Comparison of ENCODE assay signal across 11 cellular contexts in genomic region chr10:2619472-2619871, GRCh38.
A peak's percentile ranks its signal among the peaks of the same experiment; 100 is the strongest.
DNase-seq lines count a peak whose midpoint lies in the region; ATAC-seq, FAIRE-seq and TF ChIP-seq lines count a peak whose summit lies in the region.
"Had no signal": no experiment of that assay in that cellular context is flagged by ENCODE, and none has a peak within 500 bp of the region (broad histone marks: within the 10 kb centered on the region; RNA-seq: fewer than 3 reads in every experiment).

No MANE protein-coding gene starts in this region.

- H3K27ac Mint-ChIP-seq in astrocyte (ENCODE audit: unreplicated experiment): no peak overlapping the region
- H3K27ac Mint-ChIP-seq in natural killer cell treated with Interleukin-12 subunit alpha and Interleukin-12 subunit beta and Interleukin-15 and Interleukin-18, amount 100 ng/mL, for 72 hours: no peak overlapping the region

- FAIRE-seq in HepG2 (lab: Jason Lieb, UNC) (no peak), astrocyte (lab: Jason Lieb, UNC) (no peak)

- no peaks in the 10 kb centered on the region for H3K79me2 ChIP-seq in HepG2 (ENCODE audit: insufficient read depth, low read length)
- no peaks in the 10 kb centered on the region for H3K79me2 ChIP-seq in astrocyte (ENCODE audit: insufficient read depth, low read length)

- peaks cover 11% of the 10 kb centered on the region for H3K4me1 Mint-ChIP-seq in astrocyte (ENCODE audit: low read depth, unreplicated experiment)
- no peaks in the 10 kb centered on the region for H3K4me1 Mint-ChIP-seq in natural killer cell treated with Interleukin-12 subunit alpha and Interleukin-12 subunit beta and Interleukin-15 and Interleukin-18, amount 100 ng/mL, for 72 hours (ENCODE audit: low read depth in 2 of 2)

- no peak overlapping the region for H3K4me3 Mint-ChIP-seq in astrocyte (ENCODE audit: unreplicated experiment)
- H3K4me3 Mint-ChIP-seq in natural killer cell treated with Interleukin-12 subunit alpha and Interleukin-12 subunit beta and Interleukin-15 and Interleukin-18, amount 100 ng/mL, for 72 hours: no peak overlapping the region
- H3K4me3 Mint-ChIP-seq: IgD-negative memory B cell had no signal

- BruUV-seq in HepG2 (replicated peaks; lab: Mats Ljungman, UMichigan): no TSS peak

- intact Hi-C loops in HepG2 (cut with micrococcal nuclease; ENCODE audit: unreplicated experiment) (loop anchor here (2.0 kb wide), 1 partner anchor 423 kb away; no protein-coding TSS in a partner anchor), right lobe of liver (cut with DNase I) (no loop called here)

- no peak overlapping the region for H3K4me3 ChIP-seq in HepG2 (replicated peaks in 1 of 3; ENCODE audit: insufficient read depth in 1 of 3, low read depth in 2 of 3, low read length in 3 of 3)
- no peak overlapping the region for H3K4me3 ChIP-seq in right lobe of liver
- no peak overlapping the region for H3K4me3 ChIP-seq in astrocyte (ENCODE audit: insufficient read depth, low read depth, low read length)
- H3K4me3 ChIP-seq: lung had no signal

- no peak overlapping the region for H3K27ac ChIP-seq in HepG2 (ENCODE audit: extremely low read length, insufficient read depth, low read length)
- no peak overlapping the region for H3K27ac ChIP-seq in right lobe of liver
- H3K27ac ChIP-seq in astrocyte (ENCODE audit: low read depth, low read length): no peak overlapping the region

- CTCF ChIA-PET in HepG2 (lab: Yijun Ruan, JAX; ENCODE audit: low intra/inter-chr PET ratio, low total read pairs): interaction anchor here (0.7 kb wide), 1 partner anchor 358 kb away, joined by 3 read pairs; no protein-coding TSS in a partner anchor

- H3K9ac ChIP-seq in HepG2 (ENCODE audit: insufficient read depth, low read depth, low read length) (no peak overlapping the region), astrocyte (ENCODE audit: low read length) (no peak overlapping the region)

- TF ChIP-seq CTCF in HepG2 (CRISPR knock-in tag; IDR thresholded peaks at IDR 0.05): 0 out of 2 replicates have a peak, but pooled peaks have one; percentile 35
- TF ChIP-seq CTCF in right lobe of liver (IDR thresholded peaks at IDR 0.05): peak in 2 of 4 donors; percentile 5 to 13
- TF ChIP-seq CTCF in astrocyte (IDR thresholded peaks at IDR 0.05; ENCODE audit: insufficient read depth, low read depth, low read length): peak; percentile 35

- no peaks in the 10 kb centered on the region for H3K27me3 ChIP-seq in HepG2 (ENCODE audit: control insufficient read depth in 1 of 2, insufficient read depth in 2 of 2, low read length in 2 of 2)
- no peaks in the 10 kb centered on the region for H3K27me3 ChIP-seq in right lobe of liver
- no peaks in the 10 kb centered on the region for H3K27me3 ChIP-seq in astrocyte (ENCODE audit: insufficient read depth, low read length)

- H3K9me3 ChIP-seq in HepG2 (ENCODE audit: low read length) (no peaks in the 10 kb centered on the region), right lobe of liver (no peaks in the 10 kb centered on the region), astrocyte (ENCODE audit: insufficient read depth, low read depth, low read length) (no peaks in the 10 kb centered on the region)

- no peaks in the 10 kb centered on the region for H3K9me3 Mint-ChIP-seq in astrocyte (ENCODE audit: unreplicated experiment)
- H3K9me3 Mint-ChIP-seq in natural killer cell treated with Interleukin-12 subunit alpha and Interleukin-12 subunit beta and Interleukin-15 and Interleukin-18, amount 100 ng/mL, for 72 hours: no peaks in the 10 kb centered on the region

- H3K36me3 Mint-ChIP-seq in astrocyte (ENCODE audit: low read depth, unreplicated experiment): no peaks in the 10 kb centered on the region
- H3K36me3 Mint-ChIP-seq in natural killer cell treated with Interleukin-12 subunit alpha and Interleukin-12 subunit beta and Interleukin-15 and Interleukin-18, amount 100 ng/mL, for 72 hours: no peaks in the 10 kb centered on the region

- no peak for TF ChIP-seq EP300 in HepG2 (IDR thresholded peaks at IDR 0.05; ENCODE audit: low read depth in 2 of 2, low read length in 2 of 2)
- TF ChIP-seq EP300 in HepG2 (CRISPR knock-in tag; IDR thresholded peaks at IDR 0.05; ENCODE audit: borderline replicate concordance): no peak

- H3K27me3 Mint-ChIP-seq in astrocyte (ENCODE audit: low read depth, unreplicated experiment): peaks cover 9% of the 10 kb centered on the region
- peaks cover 5 to 24% of the 10 kb centered on the region in 2 donors for H3K27me3 Mint-ChIP-seq in natural killer cell treated with Interleukin-12 subunit alpha and Interleukin-12 subunit beta and Interleukin-15 and Interleukin-18, amount 100 ng/mL, for 72 hours

- no peak overlapping the region for H3K4me2 ChIP-seq in HepG2 (ENCODE audit: low read depth, low read length)
- H3K4me2 ChIP-seq in astrocyte (ENCODE audit: low read length): no peak overlapping the region

- H2AFZ ChIP-seq in HepG2 (ENCODE audit: low read length) (no peak overlapping the region), astrocyte (ENCODE audit: low read depth, low read length) (no peak overlapping the region)

- H3K36me3 ChIP-seq in HepG2 (replicated peaks in 1 of 2; ENCODE audit: control insufficient read depth in 1 of 2, insufficient read depth in 2 of 2, low read length in 2 of 2) (no peaks in the 10 kb centered on the region), right lobe of liver (no peaks in the 10 kb centered on the region), astrocyte (ENCODE audit: insufficient read depth, low read length) (no peaks in the 10 kb centered on the region)

- POLR2A ChIA-PET in HepG2 (lab: Yijun Ruan, JAX): no interaction called here

- TF ChIP-seq POLR2A in HepG2 (IDR thresholded peaks at IDR 0.05; ENCODE audit: insufficient read depth in 1 of 2, low read depth in 2 of 2, low read length in 2 of 2) (no peak), right lobe of liver (IDR thresholded peaks at IDR 0.05) (no peak)

- WGBS in HepG2 (ENCODE audit: low lambda C conversion rate): 3% methylated on average over 4 of the region's 4 CpGs
- WGBS in right lobe of liver (ENCODE audit: insufficient coverage, low coverage, low lambda C conversion rate, missing lambda C conversion rate): 34% methylated on average over 4 of the region's 4 CpGs

- peak; percentile 76 for ATAC-seq in HepG2
- no peak for ATAC-seq in right lobe of liver
- ATAC-seq in natural killer cell treated with Interleukin-12 subunit alpha and Interleukin-12 subunit beta and Interleukin-15 and Interleukin-18, amount 100 ng/mL, for 72 hours: no peak

- in situ Hi-C loops in HepG2 (cut with HindIII; ENCODE audit: extremely low pct_ligation_motif_present, low pct_unique_long_range_greater_than_20kb): no loop called here

- no peaks in the 10 kb centered on the region for H3K4me1 ChIP-seq in HepG2 (ENCODE audit: insufficient read depth, low read length)
- no peaks in the 10 kb centered on the region for H3K4me1 ChIP-seq in right lobe of liver
- H3K4me1 ChIP-seq in astrocyte (ENCODE audit: insufficient read depth, low read length): no peaks in the 10 kb centered on the region

- H4K20me1 ChIP-seq in HepG2 (ENCODE audit: insufficient read depth, low read length) (no peaks in the 10 kb centered on the region), astrocyte (ENCODE audit: insufficient read depth, low read length) (no peaks in the 10 kb centered on the region)

- peak; percentile 7 for DNase-seq in HepG2 (ENCODE audit: low spot score)
- DNase-seq in right lobe of liver: no peak
- DNase-seq in NCI-H2107 treated with DMSO at 0.1 percent for 48 hours (lab: John Stamatoyannopoulos, UW; ENCODE audit: unreplicated experiment): peak; percentile 51
- DNase-seq in astrocyte (ENCODE audit: low read depth): no peak
- DNase-seq in T1000 (lab: John Stamatoyannopoulos, UW): no peak
- no peak for DNase-seq in DMS79 treated with DMSO at 0.1 percent for 48 hours (lab: John Stamatoyannopoulos, UW)
- no peak for DNase-seq in stimulated activated CD4-positive, alpha-beta T cell treated with anti-CD3 and anti-CD28 coated beads, Interleukin-4, amount 100 ng/mL, for 4 hours
- DNase-seq in natural killer cell treated with Interleukin-12 subunit alpha and Interleukin-12 subunit beta and Interleukin-15 and Interleukin-18, amount 100 ng/mL, for 72 hours (ENCODE audit: low spot score): no peak
- DNase-seq: effector CD4-positive, alpha-beta T cell had no signal

- TF ChIP-seq RAD21 in HepG2 (CRISPR knock-in tag; IDR thresholded peaks at IDR 0.05): no peak

TF ChIP-seq in HepG2, 621 proteins besides CTCF, POLR2A, EP300 and RAD21 (continues in another document):
- TF ChIP-seq SMC3 (IDR thresholded peaks at IDR 0.05; ENCODE audit: low read length) (peak; percentile 9; the same call in 1 of the 2 replicates), E2F2 (CRISPR knock-in tag; IDR thresholded peaks at IDR 0.05; ENCODE audit: borderline replicate concordance) (no peak), THRA (CRISPR knock-in tag; IDR thresholded peaks at IDR 0.05; ENCODE audit: borderline replicate concordance) (no peak), YY1 (IDR thresholded peaks at IDR 0.05; ENCODE audit: insufficient read depth, insufficient replicate concordance, low read depth, low read length) (no peak), DNMT1 (CRISPR knock-in tag; IDR thresholded peaks at IDR 0.05) (no peak), ELF4 (CRISPR knock-in tag; IDR thresholded peaks at IDR 0.05; ENCODE audit: borderline replicate concordance) (no peak), JUN (CRISPR knock-in tag; IDR thresholded peaks at IDR 0.05) (no peak)

Comparison
In these comparisons a context has a peak if more than half of its experiments do, and no peak if none do; other contexts are left out.
1. DNase-seq: peak in HepG2 (single experiment) and NCI-H2107 treated with DMSO at 0.1 percent for 48 hours (single experiment); none in right lobe of liver (0 of 3), astrocyte (single experiment), T1000 (single experiment), DMS79 treated with DMSO at 0.1 percent for 48 hours (single experiment), stimulated activated CD4-positive, alpha-beta T cell treated with anti-CD3 and anti-CD28 coated beads, Interleukin-4, amount 100 ng/mL, for 4 hours (0 of 2) and natural killer cell treated with Interleukin-12 subunit alpha and Interleukin-12 subunit beta and Interleukin-15 and Interleukin-18, amount 100 ng/mL, for 72 hours (single experiment).